17 cellular contexts compared by ENCODE assay signal in the genomic region with DNA sequence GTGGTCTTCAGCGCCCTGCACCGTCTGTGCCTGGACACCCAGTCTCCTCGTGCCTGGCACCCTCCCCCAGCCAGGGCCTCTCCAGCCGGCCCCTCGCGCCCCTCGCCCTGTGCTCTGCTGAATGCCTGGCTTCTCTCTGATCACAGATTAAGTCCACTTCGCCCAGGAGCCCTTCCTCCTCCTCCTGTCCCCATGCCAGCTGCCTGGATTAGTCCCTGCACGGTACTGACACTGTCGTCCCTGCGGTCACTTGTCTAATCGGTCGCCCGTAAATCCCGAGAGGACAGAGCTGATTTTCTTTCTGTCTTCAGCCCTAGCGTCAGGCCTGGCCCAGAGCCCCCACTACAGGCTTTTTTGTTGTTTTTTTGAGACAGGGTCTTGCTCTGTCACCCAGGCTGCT.
"Had no signal": no experiment of that assay in that cellular context is flagged by ENCODE, and none has a peak within 500 bp of the region (broad histone marks: within the 10 kb centered on the region; RNA-seq: fewer than 3 reads in every experiment).

No MANE protein-coding gene starts in this region.

- H3K4me3 ChIP-seq: lung, ovary, transverse colon, vagina had no signal

- H3K27me3 Mint-ChIP-seq: dendritic cell treated with granulocyte-macrophage colony-stimulating factor and Interleukin-4, amounts not matched to agents 40 ng/mL and 50 ng/mL, for 4 days; effector memory CD8-positive, alpha-beta T cell had no signal

- ATAC-seq: effector memory CD8-positive, alpha-beta T cell had no signal

- H3K4me1 ChIP-seq: transverse colon, vagina had no signal

- H3K27ac Mint-ChIP-seq: dendritic cell treated with granulocyte-macrophage colony-stimulating factor and Interleukin-4, amounts not matched to agents 40 ng/mL and 50 ng/mL, for 4 days; effector memory CD8-positive, alpha-beta T cell; mesothelial cell of epicardium had no signal

- H3K36me3 ChIP-seq: ovary, transverse colon had no signal

- H3K27ac ChIP-seq: transverse colon, vagina had no signal

- H3K4me3 Mint-ChIP-seq: dendritic cell treated with granulocyte-macrophage colony-stimulating factor and Interleukin-4, amounts not matched to agents 40 ng/mL and 50 ng/mL, for 4 days; effector memory CD8-positive, alpha-beta T cell; mesothelial cell of epicardium had no signal

- H3K9me3 ChIP-seq: ovary, transverse colon, vagina had no signal

- H3K9me3 Mint-ChIP-seq: dendritic cell treated with granulocyte-macrophage colony-stimulating factor and Interleukin-4, amounts not matched to agents 40 ng/mL and 50 ng/mL, for 4 days; effector memory CD8-positive, alpha-beta T cell; mesothelial cell of epicardium had no signal

- H3K27me3 ChIP-seq: ovary, transverse colon, vagina had no signal

- DNase-seq: activated CD4-positive, alpha-beta T cell treated with anti-CD3 and anti-CD28 coated beads, Interleukin-2, amount 50 U/mL, for 1 hour; activated CD4-positive, CD25-positive, alpha-beta regulatory T cell; activated CD8-positive, alpha-beta memory T cell treated with anti-CD3 and anti-CD28 coated beads for 24 hours; anterior cingulate cortex; effector memory CD8-positive, alpha-beta T cell; foreskin melanocyte; head of caudate nucleus; ovary; stimulated activated CD4-positive, alpha-beta T cell treated with anti-CD3 and anti-CD28 coated beads, Interleukin-2, amount 100 ng/mL, for 48 hours; stimulated activated naive CD4-positive, alpha-beta T cell treated with Interleukin-2 at 50 U/mL for 16 hours; substantia nigra; T-helper 2 cell; transverse colon had no signal
